20 cellular contexts compared by ENCODE assay signal in genomic region chr7:159023216-159023615, GRCh38.
"Had no signal": no experiment of that assay in that cellular context is flagged by ENCODE, and none has a peak within 500 bp of the region (broad histone marks: within the 10 kb centered on the region; RNA-seq: fewer than 3 reads in every experiment).

No MANE protein-coding gene starts in this region.

- H3K4me2 ChIP-seq: hepatocyte had no signal

- H3K27ac ChIP-seq: foreskin keratinocyte, hepatocyte, parathyroid adenoma, transverse colon had no signal

- H3K9me3 ChIP-seq: transverse colon had no signal

- H3K4me3 ChIP-seq: hepatocyte, transverse colon had no signal

- H3K36me3 ChIP-seq: transverse colon had no signal

- H3K79me2 ChIP-seq: hepatocyte, parathyroid adenoma had no signal

- H3K4me1 ChIP-seq: foreskin keratinocyte, parathyroid adenoma had no signal

- H3K4me3 Mint-ChIP-seq: activated naive CD8-positive, alpha-beta T cell; immature natural killer cell; nephron progenitor cell; stimulated activated naive CD8-positive, alpha-beta T cell treated with anti-CD3 and anti-CD28 coated beads, Interleukin-15, Interleukin-2, amounts not matched to agents 100 ng/mL and 50 ng/mL, for 24 hours; T-helper 1 cell treated with Interleukin-12 subunit alpha and Interleukin-12 subunit beta and Interleukin-4 antibody, amounts not matched to agents 30 μg/mL and 1 μg/mL, for 36 hours; WTC11 had no signal

- H3K27ac Mint-ChIP-seq: activated naive CD8-positive, alpha-beta T cell; immature natural killer cell; nephron progenitor cell; stimulated activated naive CD8-positive, alpha-beta T cell treated with anti-CD3 and anti-CD28 coated beads, Interleukin-15, Interleukin-2, amounts not matched to agents 100 ng/mL and 50 ng/mL, for 24 hours; T-helper 1 cell treated with Interleukin-12 subunit alpha and Interleukin-12 subunit beta and Interleukin-4 antibody, amounts not matched to agents 30 μg/mL and 1 μg/mL, for 36 hours; WTC11 had no signal

- H3K4me1 Mint-ChIP-seq: immature natural killer cell had no signal

- H3K27me3 ChIP-seq: foreskin keratinocyte, hepatocyte, transverse colon had no signal

- DNase-seq: activated CD8-positive, alpha-beta memory T cell treated with anti-CD3 and anti-CD28 coated beads for 24 hours; activated T-cell treated with anti-CD3 and anti-CD28 coated beads, Interleukin-2, amount 50 U/mL, for 48 hours; amygdala; cerebellar nuclear complex; foreskin keratinocyte; immature natural killer cell; left ventricle myocardium superior; mammary epithelial cell; nephron progenitor cell; nucleus accumbens; stimulated activated CD4-positive, alpha-beta T cell treated with anti-CD3 and anti-CD28 coated beads, Interleukin-4, amount 100 ng/mL, for 24 hours; substantia nigra; T1000 had no signal

- H2AFZ ChIP-seq: hepatocyte, parathyroid adenoma had no signal

- ATAC-seq: foreskin keratinocyte, left ventricle myocardium superior, WTC11 had no signal

- H3K9ac ChIP-seq: parathyroid adenoma had no signal

- H3K36me3 Mint-ChIP-seq: activated naive CD8-positive, alpha-beta T cell; immature natural killer cell; WTC11 had no signal

- H3K9me3 Mint-ChIP-seq: nephron progenitor cell; stimulated activated naive CD8-positive, alpha-beta T cell treated with anti-CD3 and anti-CD28 coated beads, Interleukin-15, Interleukin-2, amounts not matched to agents 100 ng/mL and 50 ng/mL, for 24 hours had no signal
